22 cellular contexts compared by ENCODE assay signal in genomic region chr19:1457892-1458291, GRCh38. TPM values are rescaled to one million over a fixed set of nuclear protein-coding genes. Genes with fewer than 3 reads are reported as not detected.
DNase-seq lines count a peak whose midpoint lies in the region; ATAC-seq, FAIRE-seq and TF ChIP-seq lines count a peak whose summit lies in the region.
"Had no signal": no experiment of that assay in that cellular context is flagged by ENCODE, and none has a peak within 500 bp of the region (broad histone marks: within the 10 kb centered on the region; RNA-seq: fewer than 3 reads in every experiment).

No MANE protein-coding gene starts in this region.

- peak; percentile 25; the same call in 1 of the 2 replicates for TF ChIP-seq POLR2A in GM12878 (IDR thresholded peaks at IDR 0.05; ENCODE audit: low read depth, low read length)

- no peaks in the 10 kb centered on the region for H4K20me1 ChIP-seq in GM12878 (ENCODE audit: control insufficient read depth, insufficient read depth)

- H3K4me3 ChIP-seq in GM12878: no peak overlapping the region
- H3K4me3 ChIP-seq: SJSA1 had no signal

- no peak for TF ChIP-seq RAD21 in GM12878 (IDR thresholded peaks at IDR 0.05; ENCODE audit: insufficient read depth, low read depth, low read length)

- no peak overlapping the region for H3K4me2 ChIP-seq in GM12878 (ENCODE audit: control insufficient read depth, insufficient read depth)

- in situ Hi-C loops in GM12878 (cut with MboI): no loop called here

- RAD21 ChIA-PET in GM12878 (lab: Charles Lee; ENCODE audit: unreplicated experiment): no interaction called here

- WGBS in GM12878 (ENCODE audit: insufficient coverage, insufficient replicate concordance, low lambda C conversion rate, missing lambda C conversion rate): 88% methylated on average over 16 of the region's 16 CpGs

- DNase-seq in GM12878 (ENCODE audit: low read depth, low spot score) (no peak), neural crest cell (ENCODE audit: low read depth, low spot score) (no peak), HFFc6 (no peak)
- DNase-seq: Caco-2; CD8-positive, alpha-beta T cell; DMS79 treated with DMSO at 0.1 percent for 48 hours; GF-D8; Kasumi-1; NCI-H1092 treated with DMSO at 0.1 percent for 48 hours; NCI-H1436; NCI-H187; NCI-H2081 treated with DMSO at 0.1 percent for 48 hours; NCI-H2171; NCI-H510A; NCI-H69; Right ventricle myocardium superior; RPMI8226 had no signal

- H3K36me3 ChIP-seq in GM12878 (ENCODE audit: control insufficient read depth in 2 of 2, insufficient read depth in 2 of 2, low read length in 1 of 2): no peaks in the 10 kb centered on the region

- H3K4me1 ChIP-seq in GM12878 (ENCODE audit: control insufficient read depth, insufficient read depth, low read length): peaks cover 3% of the 10 kb centered on the region
- H3K4me1 ChIP-seq: Caco-2 had no signal

- no peaks in the 10 kb centered on the region; a peak in 1 of 4 replicates for H3K27me3 ChIP-seq in GM12878 (replicated peaks in 1 of 2; ENCODE audit: control insufficient read depth in 2 of 2, insufficient read depth in 2 of 2, low read length in 1 of 2)

- TF ChIP-seq EP300 in GM12878 (IDR thresholded peaks at IDR 0.05; ENCODE audit: borderline replicate concordance in 1 of 2, control insufficient read depth in 1 of 2, low read depth in 2 of 2, low read length in 2 of 2): no peak

- H3K79me2 ChIP-seq in GM12878 (ENCODE audit: control insufficient read depth, insufficient read depth, low read length): no peaks in the 10 kb centered on the region

- ATAC-seq in GM12878: no peak
- ATAC-seq: CD8-positive, alpha-beta T cell; HCT116 had no signal

- peaks cover 3% of the 10 kb centered on the region for H3K36me3 Mint-ChIP-seq in neural crest cell (ENCODE audit: low read depth)
- no peaks in the 10 kb centered on the region for H3K36me3 Mint-ChIP-seq in HFFc6 (ENCODE audit: low read depth)

- H3K4me3 Mint-ChIP-seq in neural crest cell (peak overlapping the region; percentile 2), HFFc6 (no peak overlapping the region)
- H3K4me3 Mint-ChIP-seq: B cell; CD8-positive, alpha-beta T cell had no signal

- no peak overlapping the region for H2AFZ ChIP-seq in GM12878 (ENCODE audit: control insufficient read depth, low read depth, low read length)

- H3K27ac Mint-ChIP-seq in neural crest cell (ENCODE audit: unreplicated experiment) (no peak overlapping the region), HFFc6 (no peak overlapping the region)
- H3K27ac Mint-ChIP-seq: B cell; CD8-positive, alpha-beta T cell had no signal

- BruUV-seq in GM12878 (replicated peaks; lab: Mats Ljungman, UMichigan): no TSS peak

- H3K4me1 Mint-ChIP-seq in neural crest cell (peaks cover 6% of the 10 kb centered on the region), HFFc6 (ENCODE audit: low read depth) (no peaks in the 10 kb centered on the region)

- CTCF ChIA-PET in GM12878 (lab: Yijun Ruan, JAX): interaction anchor here (0.8 kb wide), 1 partner anchor 13 kb away, joined by 3 read pairs; no protein-coding TSS in a partner anchor

- no peaks in the 10 kb centered on the region for H3K9me3 Mint-ChIP-seq in neural crest cell
- no peaks in the 10 kb centered on the region for H3K9me3 Mint-ChIP-seq in HFFc6
- H3K9me3 Mint-ChIP-seq: CD8-positive, alpha-beta T cell had no signal

- no peak overlapping the region for H3K27ac ChIP-seq in GM12878 (ENCODE audit: control insufficient read depth, insufficient read depth)
- H3K27ac ChIP-seq: C4-2B, SJSA1 had no signal

- intact Hi-C loops in GM12878 (cut with micrococcal nuclease; ENCODE audit: unreplicated experiment): no loop called here

- H3K9ac ChIP-seq in GM12878 (ENCODE audit: control insufficient read depth, insufficient read depth, low read length): no peak overlapping the region

- H3K9me3 ChIP-seq in GM12878 (replicated peaks; ENCODE audit: control insufficient read depth, insufficient read depth, low read length): no peaks in the 10 kb centered on the region; the same call in 2 of the 3 replicates
- H3K9me3 ChIP-seq: Caco-2, SJSA1 had no signal

- SMC1A ChIA-PET in GM12878 (lab: Charles Lee; ENCODE audit: uncharacterized antibody, unreplicated experiment): no interaction called here

- H3K27me3 Mint-ChIP-seq in neural crest cell (ENCODE audit: low read depth) (peaks cover 16% of the 10 kb centered on the region), HFFc6 (ENCODE audit: insufficient read depth) (peaks cover 6% of the 10 kb centered on the region)

- no peak for FAIRE-seq in GM12878 (lab: Jason Lieb, UNC)
- FAIRE-seq: GM12892 had no signal

- TF ChIP-seq CTCF in GM12878 (IDR thresholded peaks at IDR 0.05 in 2 of 3, conservative IDR thresholded peaks at IDR 0.05 in 1 of 3; ENCODE audit: control insufficient read depth in 2 of 3, extremely low read depth in 1 of 3, insufficient read depth in 1 of 3, low read depth in 3 of 3, low read length in 3 of 3) (no peak), neural crest cell (conservative IDR thresholded peaks at IDR 0.05) (no peak), HFFc6 (IDR thresholded peaks at IDR 0.05) (no peak)

- POLR2A ChIA-PET in GM12878 (lab: Charles Lee): interaction anchor here (0.6 kb wide), 1 partner anchor 14 kb away, joined by 6 read pairs; no protein-coding TSS in a partner anchor

RNA-seq across cellular contexts. Expression of gene APC2, which starts 8.0 kb away (rescaled TPM):
- total RNA-seq in GM12878 (2013; cell fraction: nucleolus; rRNA removed): 0.34 and 0.46 TPM in 2 replicates
- total RNA-seq in GM12878 (2014; rRNA removed) (under 0.01 and 0.11 TPM in 2 replicates), GM12878 (2014; rRNA removed; fragmentation: Illumina TruSeq; extraction: Trizol) (0.05 TPM in 1 of 2 replicates, not detected in the other), GM12878 (2021) (0.08 and 0.26 TPM in 2 replicates), neural crest cell (39.2 and 43.0 TPM in 2 replicates)
- polyA plus RNA-seq in GM12878 (2011; ENCODE audit: low read depth): 0.31 TPM
- polyA plus RNA-seq in GM12878 (2011; rRNA removed) (not detected in 2 replicates), GM12878 (2014; fragmentation: Illumina TruSeq; extraction: Trizol) (not detected in 2 replicates), GM12878 (2014; fragmentation: Nextera tagmentation; extraction: Ambion mirVana) (under 1 TPM in 1 of 2 experiments, not detected in 1; 0.02 TPM), GM12878 (2014; rRNA removed) (0.16 and 0.73 TPM in 2 replicates), GM12878 (2016; fragmentation: Nextera tagmentation; extraction: Ambion mirVana) (under 1 TPM in 1 of 2 experiments, not detected in 1; 0.04 TPM)
- 0.03 TPM in 1 of 2 replicates, not detected in the other for polyA plus RNA-seq in GM12878 (2011; cell fraction: cytosol; rRNA removed)
- polyA plus RNA-seq in GM12878 (2011; cell fraction: nucleus; rRNA removed): 0.18 and 0.38 TPM in 2 replicates
- 0.27 and 0.43 TPM in 2 replicates for polyA plus RNA-seq in GM12878 (2012)
- polyA minus RNA-seq in GM12878 (2011; rRNA and poly(A)+ RNA removed): 0.05 TPM in 1 of 2 replicates, not detected in the other
- polyA minus RNA-seq in GM12878 (2011; cell fraction: cytosol; rRNA and poly(A)+ RNA removed): not detected in 2 replicates
- 0.12 and 0.38 TPM in 2 replicates for polyA minus RNA-seq in GM12878 (2011; cell fraction: nucleus; rRNA and poly(A)+ RNA removed)
- total RNA-seq in HFFc6 (2021; fragmentation: NEBNext Ultra II Directional; extraction: Animal tissue kit (Norgen Biotek cat#: 25700)): under 1 TPM; 0.18 to 0.47 (median 0.32) TPM
- total RNA-seq: SJSA1 had no signal

RNA-seq across cellular contexts. Expression of gene RPS15, which starts 19.7 kb away (rescaled TPM):
- total RNA-seq in GM12878 (2013; cell fraction: nucleolus; rRNA removed): 239 and 289 TPM in 2 replicates
- total RNA-seq in GM12878 (2014; rRNA removed) (1,524 and 1,715 TPM in 2 replicates), GM12878 (2014; rRNA removed; fragmentation: Illumina TruSeq; extraction: Trizol) (972 and 1,030 TPM in 2 replicates), GM12878 (2021) (2,219 and 2,315 TPM in 2 replicates), neural crest cell (1,578 and 1,580 TPM in 2 replicates)
- polyA plus RNA-seq in GM12878 (2011; ENCODE audit: low read depth): 7,786 TPM
- polyA plus RNA-seq in GM12878 (2011; rRNA removed) (524 and 1,111 TPM in 2 replicates), GM12878 (2014; fragmentation: Illumina TruSeq; extraction: Trizol) (209 and 786 TPM in 2 replicates), GM12878 (2014; fragmentation: Nextera tagmentation; extraction: Ambion mirVana) (100 to 1,000 TPM; 559 to 717 TPM), GM12878 (2014; rRNA removed) (3,158 and 3,344 TPM in 2 replicates), GM12878 (2016; fragmentation: Nextera tagmentation; extraction: Ambion mirVana) (1,000 to 10,000 TPM; 1,763 to 1,909 TPM)
- polyA plus RNA-seq in GM12878 (2011; cell fraction: cytosol; rRNA removed): 3,186 and 3,536 TPM in 2 replicates
- polyA plus RNA-seq in GM12878 (2011; cell fraction: nucleus; rRNA removed): 1,362 and 1,364 TPM in 2 replicates
- polyA plus RNA-seq in GM12878 (2012): 3,088 and 3,408 TPM in 2 replicates
- polyA minus RNA-seq in GM12878 (2011; rRNA and poly(A)+ RNA removed): 256 and 857 TPM in 2 replicates
- 796 and 851 TPM in 2 replicates for polyA minus RNA-seq in GM12878 (2011; cell fraction: cytosol; rRNA and poly(A)+ RNA removed)
- 184 and 257 TPM in 2 replicates for polyA minus RNA-seq in GM12878 (2011; cell fraction: nucleus; rRNA and poly(A)+ RNA removed)
- 1,000 to 10,000 TPM; 1,047 to 1,358 (median 1,277) TPM for total RNA-seq in HFFc6 (2021; fragmentation: NEBNext Ultra II Directional; extraction: Animal tissue kit (Norgen Biotek cat#: 25700))

RNA-seq across cellular contexts. Expression of gene C19orf25, which starts 21.1 kb away (rescaled TPM):
- 69.0 and 71.0 TPM in 2 replicates for total RNA-seq in GM12878 (2013; cell fraction: nucleolus; rRNA removed)
- total RNA-seq in GM12878 (2014; rRNA removed): 36.3 and 38.3 TPM in 2 replicates
- 11.7 and 14.8 TPM in 2 replicates for total RNA-seq in GM12878 (2014; rRNA removed; fragmentation: Illumina TruSeq; extraction: Trizol)
- 36.5 and 37.5 TPM in 2 replicates for total RNA-seq in GM12878 (2021)
- polyA plus RNA-seq in GM12878 (2011; ENCODE audit: low read depth): 4.5 TPM
- 6.3 and 13.6 TPM in 2 replicates for polyA plus RNA-seq in GM12878 (2011; rRNA removed)
- polyA plus RNA-seq in GM12878 (2011; cell fraction: cytosol; rRNA removed): 26.6 and 50.8 TPM in 2 replicates
- 37.5 and 49.9 TPM in 2 replicates for polyA plus RNA-seq in GM12878 (2011; cell fraction: nucleus; rRNA removed)
- 18.6 and 22.1 TPM in 2 replicates for polyA plus RNA-seq in GM12878 (2012)
- 4.2 and 13.2 TPM in 2 replicates for polyA plus RNA-seq in GM12878 (2014; fragmentation: Illumina TruSeq; extraction: Trizol)
- 1 to 10 TPM; 1.2 to 3.9 TPM for polyA plus RNA-seq in GM12878 (2014; fragmentation: Nextera tagmentation; extraction: Ambion mirVana)
- polyA plus RNA-seq in GM12878 (2014; rRNA removed): 42.5 and 52.5 TPM in 2 replicates
- polyA plus RNA-seq in GM12878 (2016; fragmentation: Nextera tagmentation; extraction: Ambion mirVana): 10 to 100 TPM; 60.9 to 67.0 TPM
- polyA minus RNA-seq in GM12878 (2011; rRNA and poly(A)+ RNA removed): 4.5 and 13.9 TPM in 2 replicates
- polyA minus RNA-seq in GM12878 (2011; cell fraction: cytosol; rRNA and poly(A)+ RNA removed): 8.7 and 11.5 TPM in 2 replicates
- polyA minus RNA-seq in GM12878 (2011; cell fraction: nucleus; rRNA and poly(A)+ RNA removed): 11.2 and 27.7 TPM in 2 replicates
- 34.5 and 41.5 TPM in 2 replicates for total RNA-seq in neural crest cell
- 10 to 100 TPM; 26.7 to 34.8 (median 29.6) TPM for total RNA-seq in HFFc6 (2021; fragmentation: NEBNext Ultra II Directional; extraction: Animal tissue kit (Norgen Biotek cat#: 25700))

RNA-seq across cellular contexts. Expression of gene PCSK4, which starts 32.3 kb away (rescaled TPM):
- total RNA-seq in GM12878 (2013; cell fraction: nucleolus; rRNA removed): 3.5 and 4.7 TPM in 2 replicates
- 0.40 and 0.60 TPM in 2 replicates for total RNA-seq in GM12878 (2014; rRNA removed)
- 0.27 TPM in 1 of 2 replicates, not detected in the other for total RNA-seq in GM12878 (2014; rRNA removed; fragmentation: Illumina TruSeq; extraction: Trizol)
- total RNA-seq in GM12878 (2021): 0.90 and 0.95 TPM in 2 replicates
- polyA plus RNA-seq in GM12878 (2011; ENCODE audit: low read depth): 0.26 TPM
- 0.12 and 0.35 TPM in 2 replicates for polyA plus RNA-seq in GM12878 (2011; rRNA removed)
- polyA plus RNA-seq in GM12878 (2011; cell fraction: cytosol; rRNA removed): 0.28 and 0.38 TPM in 2 replicates
- 8.8 and 9.8 TPM in 2 replicates for polyA plus RNA-seq in GM12878 (2011; cell fraction: nucleus; rRNA removed)
- polyA plus RNA-seq in GM12878 (2012): 4.1 and 4.7 TPM in 2 replicates
- polyA plus RNA-seq in GM12878 (2014; fragmentation: Illumina TruSeq; extraction: Trizol): not detected in 2 replicates
- polyA plus RNA-seq in GM12878 (2014; fragmentation: Nextera tagmentation; extraction: Ambion mirVana): not detected
- 0.99 and 1.6 TPM in 2 replicates for polyA plus RNA-seq in GM12878 (2014; rRNA removed)
- under 1 TPM; 0.32 to 0.57 TPM for polyA plus RNA-seq in GM12878 (2016; fragmentation: Nextera tagmentation; extraction: Ambion mirVana)
- polyA minus RNA-seq in GM12878 (2011; rRNA and poly(A)+ RNA removed): 0.59 and 0.67 TPM in 2 replicates
- polyA minus RNA-seq in GM12878 (2011; cell fraction: cytosol; rRNA and poly(A)+ RNA removed): not detected in 2 replicates
- 1.7 and 2.0 TPM in 2 replicates for polyA minus RNA-seq in GM12878 (2011; cell fraction: nucleus; rRNA and poly(A)+ RNA removed)
- total RNA-seq in neural crest cell: 10.4 and 11.7 TPM in 2 replicates
- 1 to 10 TPM in 3 of 6 experiments, under 1 TPM in 3; 0.34 to 1.2 (median 0.98) TPM for total RNA-seq in HFFc6 (2021; fragmentation: NEBNext Ultra II Directional; extraction: Animal tissue kit (Norgen Biotek cat#: 25700))

RNA-seq across cellular contexts. Expression of gene REEP6, which starts 33.1 kb away (rescaled TPM):
- 0.27 TPM in 1 of 2 replicates, not detected in the other for total RNA-seq in GM12878 (2013; cell fraction: nucleolus; rRNA removed)
- 0.27 and 0.45 TPM in 2 replicates for total RNA-seq in GM12878 (2014; rRNA removed)
- total RNA-seq in GM12878 (2014; rRNA removed; fragmentation: Illumina TruSeq; extraction: Trizol): 0.13 TPM in 1 of 2 replicates, not detected in the other
- 0.53 and 0.69 TPM in 2 replicates for total RNA-seq in GM12878 (2021)
- polyA plus RNA-seq in GM12878 (2011; ENCODE audit: low read depth): not detected
- polyA plus RNA-seq in GM12878 (2011; rRNA removed): 0.08 TPM in 1 of 2 replicates, not detected in the other
- 0.18 and 0.36 TPM in 2 replicates for polyA plus RNA-seq in GM12878 (2011; cell fraction: cytosol; rRNA removed)
- polyA plus RNA-seq in GM12878 (2011; cell fraction: nucleus; rRNA removed): 0.24 and 0.28 TPM in 2 replicates
- 0.32 and 0.58 TPM in 2 replicates for polyA plus RNA-seq in GM12878 (2012)
- polyA plus RNA-seq in GM12878 (2014; fragmentation: Illumina TruSeq; extraction: Trizol): 0.06 TPM in 1 of 2 replicates, not detected in the other
- polyA plus RNA-seq in GM12878 (2014; fragmentation: Nextera tagmentation; extraction: Ambion mirVana): not detected
- 0.32 and 0.57 TPM in 2 replicates for polyA plus RNA-seq in GM12878 (2014; rRNA removed)
- 1 to 10 TPM in 1 of 2 experiments, under 1 TPM in 1; 0.60 to 1.1 TPM for polyA plus RNA-seq in GM12878 (2016; fragmentation: Nextera tagmentation; extraction: Ambion mirVana)
- polyA minus RNA-seq in GM12878 (2011; rRNA and poly(A)+ RNA removed): not detected in 2 replicates
- polyA minus RNA-seq in GM12878 (2011; cell fraction: cytosol; rRNA and poly(A)+ RNA removed): not detected in 2 replicates
- polyA minus RNA-seq in GM12878 (2011; cell fraction: nucleus; rRNA and poly(A)+ RNA removed): not detected in 2 replicates
- total RNA-seq in neural crest cell: 8.2 and 8.7 TPM in 2 replicates
- 1 to 10 TPM; 1.7 to 4.6 (median 2.1) TPM for total RNA-seq in HFFc6 (2021; fragmentation: NEBNext Ultra II Directional; extraction: Animal tissue kit (Norgen Biotek cat#: 25700))

Comparison
In these comparisons a context has a peak if more than half of its experiments do, and no peak if none do; other contexts are left out.
1. RNA of gene APC2, which starts 8.0 kb away (total RNA-seq): 39.2 to 43.0 TPM in neural crest cell; 0.18 to 0.47 TPM in HFFc6 and under 0.01 to 0.46 TPM in GM12878; every median in the first group is over 10 times any median in the second.